ENCODE assay signal across 18 cellular contexts in the genomic region with DNA sequence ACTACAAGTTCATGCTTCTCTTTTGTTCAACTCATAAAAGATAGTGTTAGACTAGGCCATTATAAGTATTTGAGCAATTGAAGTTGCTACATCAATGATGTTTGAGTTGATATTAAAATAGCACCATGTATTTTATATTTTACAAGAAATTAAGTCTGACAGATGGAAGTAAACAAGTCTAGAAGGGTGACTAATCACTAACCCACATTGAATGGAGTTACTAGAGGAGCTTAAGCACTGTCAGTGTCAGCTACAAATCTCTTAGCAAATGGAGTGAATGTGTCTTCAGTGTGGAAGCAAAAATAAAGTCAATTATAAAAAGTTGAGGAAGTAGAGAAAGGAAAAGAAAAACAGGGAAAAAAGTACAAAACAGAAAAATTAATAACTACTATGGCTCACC.
DNase-seq lines count a peak whose midpoint lies in the region; ATAC-seq and TF ChIP-seq lines count a peak whose summit lies in the region.
"Had no signal": no experiment of that assay in that cellular context is flagged by ENCODE, and none has a peak within 500 bp of the region (broad histone marks: within the 10 kb centered on the region; RNA-seq: fewer than 3 reads in every experiment).

No MANE protein-coding gene starts in this region.

- H3K27ac ChIP-seq in mesenchymal stem cell (ENCODE audit: low read length, poor library complexity, severe bottlenecking) = no peak overlapping the region
- H3K27ac ChIP-seq: 22Rv1; BLaER1 treated with 17β-estradiol and CSF1 and Interleukin-3, amounts not matched to agents 10 nM and 100 nM had no signal

- H2BK5ac ChIP-seq in mesenchymal stem cell (ENCODE audit: low read depth, low read length, poor library complexity, severe bottlenecking) = no peak overlapping the region

- H2AK5ac ChIP-seq in mesenchymal stem cell (ENCODE audit: low read length, severe bottlenecking) = no peak overlapping the region

- H3K27me3 ChIP-seq in mesenchymal stem cell (ENCODE audit: control insufficient read depth in 1 of 2, insufficient read depth in 1 of 2, low read length in 2 of 2) = no peaks in the 10 kb centered on the region
- H3K27me3 ChIP-seq: BLaER1 treated with 17β-estradiol and CSF1 and Interleukin-3, amounts not matched to agents 10 nM and 100 nM had no signal

- no peak overlapping the region for H2BK15ac ChIP-seq in mesenchymal stem cell (ENCODE audit: low read depth, poor library complexity, severe bottlenecking)

- H2AFZ ChIP-seq in mesenchymal stem cell (ENCODE audit: low read depth, low read length) = no peak overlapping the region

- TF ChIP-seq CTCF in epithelial cell of esophagus (IDR thresholded peaks at IDR 0.05; ENCODE audit: insufficient read depth, low read depth, low read length, missing control alignments) = no peak

- H3K4me3 ChIP-seq in epithelial cell of esophagus (ENCODE audit: low read length) (no peak overlapping the region), mesenchymal stem cell (ENCODE audit: insufficient read depth in 1 of 2, low read depth in 1 of 2, low read length in 2 of 2) (no peak overlapping the region)
- H3K4me3 ChIP-seq: BLaER1 treated with 17β-estradiol and CSF1 and Interleukin-3, amounts not matched to agents 10 nM and 100 nM had no signal

- no peaks in the 10 kb centered on the region for H3K4me1 ChIP-seq in mesenchymal stem cell (ENCODE audit: control insufficient read depth, insufficient read depth, low read depth, low read length)

- no peak overlapping the region for H3K14ac ChIP-seq in mesenchymal stem cell (ENCODE audit: low read length in 2 of 2)

- no peak overlapping the region for H2BK120ac ChIP-seq in mesenchymal stem cell (ENCODE audit: low read depth, low read length)

- H3K4me2 ChIP-seq in mesenchymal stem cell (ENCODE audit: low read length, poor library complexity, severe bottlenecking) = no peak overlapping the region
- H3K4me2 ChIP-seq: BLaER1 treated with 17β-estradiol and CSF1 and Interleukin-3, amounts not matched to agents 10 nM and 100 nM had no signal

- no peak overlapping the region for H3K9ac ChIP-seq in mesenchymal stem cell (ENCODE audit: low read length)
- H3K9ac ChIP-seq: BLaER1 treated with 17β-estradiol and CSF1 and Interleukin-3, amounts not matched to agents 10 nM and 100 nM had no signal

- no peak overlapping the region for H3K18ac ChIP-seq in mesenchymal stem cell (ENCODE audit: low read depth in 1 of 2, low read length in 2 of 2)

- no peaks in the 10 kb centered on the region for H3K79me1 ChIP-seq in mesenchymal stem cell (replicated peaks; ENCODE audit: low read length, poor library complexity, severe bottlenecking)

- H3K9me3 ChIP-seq in mesenchymal stem cell (ENCODE audit: control insufficient read depth, low read length) = no peaks in the 10 kb centered on the region
- H3K9me3 ChIP-seq: BLaER1 treated with 17β-estradiol and CSF1 and Interleukin-3, amounts not matched to agents 10 nM and 100 nM had no signal

- DNase-seq in DMS53 (lab: John Stamatoyannopoulos, UW) (peak; percentile 6), DMS53 treated with DMSO at 0.1 percent for 48 hours (lab: John Stamatoyannopoulos, UW; ENCODE audit: unreplicated experiment) (no peak), M059J (ENCODE audit: low read depth) (peak; percentile 10), epithelial cell of esophagus (ENCODE audit: low read depth) (peak; percentile 8), mesenchymal stem cell (peak; percentile 7), RKO (ENCODE audit: low spot score) (no peak)
- no peak for DNase-seq in activated naive CD4-positive, alpha-beta T cell (lab: John Stamatoyannopoulos, UW)
- DNase-seq: Calu3; CD8-positive, alpha-beta T cell; H9; KG1; NCI-H1694; NCI-H2081 treated with DMSO at 0.1 percent for 48 hours; NCI-H526 treated with DMSO at 0.1 percent for 48 hours; SIG-M5 had no signal

- no peak overlapping the region for H4K8ac ChIP-seq in mesenchymal stem cell (ENCODE audit: low read length)

- H3K23ac ChIP-seq in mesenchymal stem cell (ENCODE audit: low read length in 2 of 2) = no peak overlapping the region

- no peaks in the 10 kb centered on the region for H3K36me3 ChIP-seq in mesenchymal stem cell (ENCODE audit: control insufficient read depth in 1 of 2, insufficient read depth in 2 of 2, low read depth in 1 of 2, low read length in 2 of 2)
- H3K36me3 ChIP-seq: BLaER1 treated with 17β-estradiol and CSF1 and Interleukin-3, amounts not matched to agents 10 nM and 100 nM had no signal

- H3K4ac ChIP-seq in mesenchymal stem cell (ENCODE audit: low read depth in 1 of 2, low read length in 2 of 2) = no peak overlapping the region

- no peak overlapping the region for H4K91ac ChIP-seq in mesenchymal stem cell (ENCODE audit: low read length)

- H2BK12ac ChIP-seq in mesenchymal stem cell (ENCODE audit: low read length in 2 of 2) = no peak overlapping the region

- no peak for ATAC-seq in HG03565 (IDR thresholded peaks at IDR 0.05; ENCODE audit: unreplicated experiment)
- ATAC-seq: CD8-positive, alpha-beta T cell had no signal

Comparison
In these comparisons a context has a peak if more than half of its experiments do, and no peak if none do; other contexts are left out.
1. DNase-seq: peak in DMS53 (single experiment), M059J (single experiment), epithelial cell of esophagus (single experiment) and mesenchymal stem cell (single experiment); none in DMS53 treated with DMSO at 0.1 percent for 48 hours (single experiment), activated naive CD4-positive, alpha-beta T cell (0 of 4) and RKO (single experiment).